8 cellular contexts compared by ENCODE assay signal in the genomic region with DNA sequence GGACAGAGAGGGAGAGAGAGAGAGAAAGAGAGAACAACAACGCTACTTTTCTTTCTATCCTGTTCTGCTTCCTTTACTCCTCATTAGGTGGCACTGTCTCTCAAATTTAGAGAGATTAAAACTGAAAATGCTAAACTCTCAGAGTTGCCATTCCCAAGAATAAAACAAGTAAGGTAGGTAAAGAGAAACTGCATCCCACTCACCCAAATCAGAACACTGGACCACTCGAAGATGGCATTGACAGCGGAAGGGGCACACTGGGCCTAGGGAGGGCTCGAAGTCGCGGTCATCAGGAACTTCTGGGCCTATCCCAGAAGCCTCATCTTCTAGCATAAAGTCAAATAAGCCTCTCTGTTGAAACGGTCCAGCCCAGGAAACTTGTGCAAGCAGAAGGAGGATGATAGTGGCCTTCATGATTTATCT. TPM values are rescaled to one million over a fixed set of nuclear protein-coding genes. Genes with fewer than 3 reads are reported as not detected.
A peak's percentile ranks its signal among the peaks of the same experiment; 100 is the strongest.
DNase-seq lines count a peak whose midpoint lies in the region; ATAC-seq and TF ChIP-seq lines count a peak whose summit lies in the region.

No MANE protein-coding gene starts in this region.

- peak overlapping the region; percentile 53 for H3K4me3 Mint-ChIP-seq in type B pancreatic cell

- H3K27me3 Mint-ChIP-seq in type B pancreatic cell = no peaks in the 10 kb centered on the region

- DNase-seq in Right ventricle myocardium inferior (ENCODE audit: missing footprints) (no peak), cardiac septum (ENCODE audit: low spot score) (no peak), ascending aorta (ENCODE audit: low spot score in 2 of 2) (no peak), left colon (no peak), type B pancreatic cell (ENCODE audit: extremely low spot score, unreplicated experiment) (no peak), T-helper 9 cell (no peak), activated gamma-delta T cell (lab: John Stamatoyannopoulos, UW) (no peak)

- no peak overlapping the region for H3K27ac ChIP-seq in ascending aorta

- H3K36me3 Mint-ChIP-seq in type B pancreatic cell = peaks cover 7% of the 10 kb centered on the region

- H3K36me3 ChIP-seq in ascending aorta = no peaks in the 10 kb centered on the region

- H3K27me3 ChIP-seq in ascending aorta = no peaks in the 10 kb centered on the region

- no peaks in the 10 kb centered on the region for H3K9me3 Mint-ChIP-seq in type B pancreatic cell

- peak; percentile 29 for ATAC-seq in Right ventricle myocardium inferior
- peak; percentile 51 for ATAC-seq in left colon
- ATAC-seq in GM18502 (IDR thresholded peaks at IDR 0.05; ENCODE audit: poor library complexity, unreplicated experiment) = no peak

- peaks cover 24% of the 10 kb centered on the region for H3K4me1 Mint-ChIP-seq in type B pancreatic cell (ENCODE audit: unreplicated experiment)

- no peaks in the 10 kb centered on the region for H3K9me3 ChIP-seq in ascending aorta

- TF ChIP-seq CTCF in ascending aorta (IDR thresholded peaks at IDR 0.05) = peak in 2 of 3 experiments; percentile 39 to 60
- TF ChIP-seq CTCF in type B pancreatic cell (conservative IDR thresholded peaks at IDR 0.05) = peak; percentile 61

- H3K4me1 ChIP-seq in ascending aorta = no peaks in the 10 kb centered on the region

- intact Hi-C loops in Right ventricle myocardium inferior (cut with DNase I) = loop anchor here (5.0 to 10.0 kb wide), 2 partner anchors 74 to 203 kb away; no protein-coding TSS in a partner anchor
- intact Hi-C loops in cardiac septum (cut with DNase I) = loop anchor here (2.0 to 10.0 kb wide), 2 partner anchors 149 to 193 kb away; no protein-coding TSS in a partner anchor
- intact Hi-C loops in ascending aorta (cut with DNase I) = loop anchor here (1.0 to 5.0 kb wide), 3 partner anchors 148 to 201 kb away; no protein-coding TSS in a partner anchor
- intact Hi-C loops in left colon (cut with DNase I, micrococcal nuclease) = loop anchor here in 1 of 2 donors (5.0 kb wide), 2 partner anchors 149 to 201 kb away; no protein-coding TSS in a partner anchor

- H3K27ac Mint-ChIP-seq in type B pancreatic cell = peak overlapping the region; percentile 35

- peak overlapping the region; percentile 46 to 48 for H3K4me3 ChIP-seq in ascending aorta

RNA-seq across cellular contexts. Expression of a gene that starts 4.5 kb away (rescaled TPM):
- 1,037 TPM for total RNA-seq in Right ventricle myocardium inferior
- 480 TPM for total RNA-seq in cardiac septum
- 443 TPM for total RNA-seq in ascending aorta
- 100 to 1,000 TPM; 145 to 315 TPM for total RNA-seq in left colon
- total RNA-seq in type B pancreatic cell (ENCODE audit: low replicate concordance) = 75.1 and 167 TPM in 2 replicates
